24 cellular contexts compared by ENCODE assay signal in genomic region chr2:3638456-3638810, GRCh38. TPM values are rescaled to one million over a fixed set of nuclear protein-coding genes. Genes with fewer than 3 reads are reported as not detected.
DNase-seq lines count a peak whose midpoint lies in the region; ATAC-seq, FAIRE-seq and TF ChIP-seq lines count a peak whose summit lies in the region.
"Had no signal": no experiment of that assay in that cellular context is flagged by ENCODE, and none has a peak within 500 bp of the region (broad histone marks: within the 10 kb centered on the region; RNA-seq: fewer than 3 reads in every experiment).

No MANE protein-coding gene starts in this region.

- no peak overlapping the region for H3K9ac ChIP-seq in H1 (replicated peaks in 1 of 4; ENCODE audit: extremely low read depth in 1 of 4, low read depth in 3 of 4, low read length in 3 of 4)
- H3K9ac ChIP-seq: BLaER1 had no signal

- H3K4me3 Mint-ChIP-seq in mesothelial cell of epicardium: no peak overlapping the region
- H3K4me3 Mint-ChIP-seq: CD4-positive, alpha-beta memory T cell had no signal

- TF ChIP-seq CTCF in H1 (IDR thresholded peaks at IDR 0.05; ENCODE audit: control extremely low read depth in 1 of 3, insufficient read depth in 1 of 3, low read depth in 1 of 3, low read length in 3 of 3) (no peak), sigmoid colon (IDR thresholded peaks at IDR 0.05) (no peak), upper lobe of right lung (IDR thresholded peaks at IDR 0.05) (no peak), mesothelial cell of epicardium (IDR thresholded peaks at IDR 0.05; ENCODE audit: unreplicated experiment) (no peak)

- no peak overlapping the region for H2BK15ac ChIP-seq in H1 (ENCODE audit: low read length)

- peaks cover 37% of the 10 kb centered on the region for H3K27me3 Mint-ChIP-seq in mesothelial cell of epicardium (ENCODE audit: low read depth)
- H3K27me3 Mint-ChIP-seq: CD4-positive, alpha-beta memory T cell had no signal

- no peaks in the 10 kb centered on the region; a peak in 1 of 7 replicates for H3K4me1 ChIP-seq in H1 (replicated peaks in 1 of 4; ENCODE audit: control insufficient read depth in 3 of 4, insufficient read depth in 4 of 4, low read length in 3 of 4)
- peaks cover 0 to 12% (median 0%) of the 10 kb centered on the region in 4 donors for H3K4me1 ChIP-seq in sigmoid colon
- H3K4me1 ChIP-seq in upper lobe of right lung: no peaks in the 10 kb centered on the region
- H3K4me1 ChIP-seq: BLaER1 had no signal

- H3K79me2 ChIP-seq in H1 (ENCODE audit: control insufficient read depth in 1 of 2, insufficient read depth in 2 of 2, low read length in 2 of 2): no peaks in the 10 kb centered on the region

- no peaks in the 10 kb centered on the region for H3K36me3 Mint-ChIP-seq in mesothelial cell of epicardium
- H3K36me3 Mint-ChIP-seq: CD4-positive, alpha-beta memory T cell had no signal

- TF ChIP-seq POLR2A in H1 (IDR thresholded peaks at IDR 0.05; ENCODE audit: control extremely low read depth in 1 of 2, low read depth in 2 of 2, low read length in 2 of 2) (no peak), sigmoid colon (IDR thresholded peaks at IDR 0.05) (no peak)

- no peak overlapping the region for H4K5ac ChIP-seq in H1 (ENCODE audit: insufficient read length, low read depth, low read length)

- no peaks in the 10 kb centered on the region for H3K23me2 ChIP-seq in H1 (ENCODE audit: low read depth, low read length)

- no peak overlapping the region for H3K18ac ChIP-seq in H1 (ENCODE audit: extremely low read depth, low read length)

- H3K27ac ChIP-seq in H1 (ENCODE audit: low read depth, low read length): no peak overlapping the region
- no peak overlapping the region for H3K27ac ChIP-seq in sigmoid colon
- no peak overlapping the region for H3K27ac ChIP-seq in upper lobe of right lung
- H3K27ac ChIP-seq: BLaER1 had no signal

- H3K36me3 ChIP-seq in H1 (ENCODE audit: control insufficient read depth in 2 of 4, insufficient read depth in 4 of 4, low read length in 3 of 4) (no peaks in the 10 kb centered on the region), sigmoid colon (no peaks in the 10 kb centered on the region), upper lobe of right lung (no peaks in the 10 kb centered on the region)
- H3K36me3 ChIP-seq: BLaER1 had no signal

- WGBS in H1 (ENCODE audit: extremely low coverage in 1 of 2, insufficient coverage in 1 of 2, insufficient read length in 1 of 2, insufficient replicate concordance in 2 of 2, low coverage in 1 of 2, low lambda C conversion rate in 2 of 2, missing lambda C conversion rate in 1 of 2), 2 experiments: 95% methylated on average over 8 of the region's 8 CpGs; no CpG with 5 or more reads in 1 of the 2 experiments
- 84% methylated on average over 8 of the region's 8 CpGs for WGBS in sigmoid colon, 2 donors

- CTCF ChIA-PET in H1 (lab: Charles Lee; ENCODE audit: partially characterized antibody): interaction anchor here (1.8 to 2.4 kb wide), 2 partner anchors 9 to 12 kb away, joined by 10 to 13 read pairs; no protein-coding TSS in a partner anchor

- no peak overlapping the region for H3K14ac ChIP-seq in H1 (ENCODE audit: insufficient read length)

- peak; percentile 0 for DNase-seq in activated naive CD4-positive, alpha-beta T cell treated with Interleukin-2 at 50 U/mL for 16 hours
- no peak for DNase-seq in activated naive CD4-positive, alpha-beta T cell (lab: John Stamatoyannopoulos, UW)
- no peak for DNase-seq in H1 (ENCODE audit: low read depth in 1 of 2, low spot score in 2 of 2)
- peak; percentile 53 for DNase-seq in sigmoid colon
- peak; percentile 35 for DNase-seq in upper lobe of right lung
- DNase-seq in mesothelial cell of epicardium (ENCODE audit: low spot score in 2 of 2, unreplicated experiment in 2 of 2): no peak
- DNase-seq: CD4-positive, alpha-beta memory T cell; EL; KBM-7; NCI-H1105; NCI-H2081; NCI-H510A; NCI-H748 treated with DMSO at 0.1 percent for 48 hours; NK-92 treated with Interleukin-12 subunit alpha and Interleukin-12 subunit beta, amount 100 ng/mL, for 24 hours; Right ventricle myocardium superior had no signal

- no peaks in the 10 kb centered on the region for H3K79me1 ChIP-seq in H1 (ENCODE audit: low read depth, low read length)

- H2AFZ ChIP-seq in H1 (ENCODE audit: low read length): no peak overlapping the region

- no peak for TF ChIP-seq EP300 in H1 (IDR thresholded peaks at IDR 0.05; ENCODE audit: borderline replicate concordance in 1 of 2, low read depth in 2 of 2, low read length in 2 of 2)
- TF ChIP-seq EP300 in sigmoid colon (IDR thresholded peaks at IDR 0.05): no peak

- H2BK120ac ChIP-seq in H1 (replicated peaks; ENCODE audit: low read depth, low read length): no peak overlapping the region

- no peak overlapping the region for H3K56ac ChIP-seq in H1 (replicated peaks; ENCODE audit: insufficient read length, low read depth, low read length)

- no peak overlapping the region for H3K4me2 ChIP-seq in H1 (ENCODE audit: insufficient read depth in 1 of 2, low read depth in 2 of 2, low read length in 2 of 2)
- H3K4me2 ChIP-seq: BLaER1 had no signal

- H3K23ac ChIP-seq in H1 (ENCODE audit: insufficient read length): no peak overlapping the region

- intact Hi-C loops in sigmoid colon (cut with DNase I): no loop called here
- intact Hi-C loops in upper lobe of right lung (cut with DNase I): no loop called here

- no peak overlapping the region for H2BK20ac ChIP-seq in H1 (ENCODE audit: low read length)

- H2BK12ac ChIP-seq in H1 (ENCODE audit: low read depth, low read length): no peak overlapping the region

- no peaks in the 10 kb centered on the region; a peak in 1 of 7 replicates for H3K27me3 ChIP-seq in H1 (replicated peaks in 1 of 4; ENCODE audit: control insufficient read depth in 3 of 4, extremely low read depth in 1 of 4, insufficient read depth in 3 of 4, low read length in 3 of 4)
- H3K27me3 ChIP-seq in sigmoid colon: no peaks in the 10 kb centered on the region
- H3K27me3 ChIP-seq in upper lobe of right lung: no peaks in the 10 kb centered on the region
- H3K27me3 ChIP-seq: BLaER1 had no signal

- 0 out of 2 replicates have a peak overlapping the region, but pooled peaks have one; percentile 14 for H4K8ac ChIP-seq in H1 (ENCODE audit: extremely low read depth, insufficient read depth, low read length)

- TF ChIP-seq RAD21 in H1 (IDR thresholded peaks at IDR 0.05 in 1 of 2, conservative IDR thresholded peaks at IDR 0.05 in 1 of 2; ENCODE audit: low read depth in 2 of 2, low read length in 2 of 2): no peak

- POLR2A ChIA-PET in H1 (lab: Charles Lee; ENCODE audit: partially characterized antibody): interaction anchor here (2.2 kb wide), 1 partner anchor 13 kb away, joined by 9 read pairs; no protein-coding TSS in a partner anchor

- H3K9me3 ChIP-seq in H1 (ENCODE audit: insufficient read depth in 2 of 2, low read depth in 1 of 2, low read length in 1 of 2): no peaks in the 10 kb centered on the region
- H3K9me3 ChIP-seq in sigmoid colon: no peaks in the 10 kb centered on the region
- H3K9me3 ChIP-seq in upper lobe of right lung: no peaks in the 10 kb centered on the region
- H3K9me3 ChIP-seq: BLaER1 had no signal

- no peak for FAIRE-seq in H1 (lab: Jason Lieb, UNC)
- FAIRE-seq: A204.1, GM12892, GM18507, H54, HepG2, RCC 7860 had no signal

- H4K91ac ChIP-seq in H1 (replicated peaks; ENCODE audit: insufficient read length, low read length): no peak overlapping the region

- no peak overlapping the region for H3K4me3 ChIP-seq in H1 (ENCODE audit: extremely low read depth in 1 of 4, insufficient read depth in 2 of 4, low read depth in 3 of 4, low read length in 4 of 4)
- no peak overlapping the region for H3K4me3 ChIP-seq in sigmoid colon
- H3K4me3 ChIP-seq in upper lobe of right lung: no peak overlapping the region
- H3K4me3 ChIP-seq: BLaER1 had no signal

- H2AK5ac ChIP-seq in H1 (ENCODE audit: low read depth, low read length): no peak overlapping the region

- peaks cover 2% of the 10 kb centered on the region for H3K4me1 Mint-ChIP-seq in mesothelial cell of epicardium
- H3K4me1 Mint-ChIP-seq: CD4-positive, alpha-beta memory T cell had no signal

- no peak overlapping the region for H2BK5ac ChIP-seq in H1 (ENCODE audit: low read depth, low read length)

- no peak overlapping the region for H3K27ac Mint-ChIP-seq in mesothelial cell of epicardium
- H3K27ac Mint-ChIP-seq: CD4-positive, alpha-beta memory T cell had no signal

- ATAC-seq in upper lobe of right lung (no peak), HG03196 (IDR thresholded peaks at IDR 0.05; ENCODE audit: unreplicated experiment) (no peak), GM21381 (IDR thresholded peaks at IDR 0.05; ENCODE audit: unreplicated experiment) (no peak)
- ATAC-seq: HepG2 had no signal

- H3K9me3 Mint-ChIP-seq in mesothelial cell of epicardium: no peaks in the 10 kb centered on the region
- H3K9me3 Mint-ChIP-seq: CD4-positive, alpha-beta memory T cell had no signal

- no peak overlapping the region for H3K4ac ChIP-seq in H1 (replicated peaks; ENCODE audit: insufficient read length, low read depth, low read length)

- no peaks in the 10 kb centered on the region for H4K20me1 ChIP-seq in H1 (replicated peaks in 1 of 2; ENCODE audit: control insufficient read depth in 1 of 2, insufficient read depth in 2 of 2, low read length in 2 of 2)
- H4K20me1 ChIP-seq: BLaER1 had no signal

RNA-seq across cellular contexts. Expression of gene ALLC, which starts 19.6 kb away (rescaled TPM):
- not detected in 2 replicates for total RNA-seq in H1 (2021; fragmentation: NEBNext Ultra II Directional; extraction: Animal tissue kit (Norgen Biotek cat#: 25700))
- polyA plus RNA-seq in H1 (2011; rRNA removed): not detected in 2 replicates
- not detected for polyA plus RNA-seq in H1 (2011; cell fraction: cytosol; rRNA removed)
- polyA plus RNA-seq in H1 (2011; cell fraction: nucleus; rRNA removed): not detected
- polyA plus RNA-seq in H1 (2012, experiment 1 of 2): not detected in 4 replicates
- polyA plus RNA-seq in H1 (2012, experiment 2 of 2): not detected
- not detected for polyA plus RNA-seq in H1 (2013, experiment 1 of 2)
- polyA plus RNA-seq in H1 (2013, experiment 2 of 2): not detected
- not detected in 2 replicates for polyA minus RNA-seq in H1 (2011; rRNA and poly(A)+ RNA removed)
- not detected for polyA minus RNA-seq in H1 (2011; cell fraction: cytosol; rRNA and poly(A)+ RNA removed)
- polyA minus RNA-seq in H1 (2011; cell fraction: nucleus; rRNA and poly(A)+ RNA removed): not detected
- not detected for total RNA-seq in sigmoid colon
- polyA plus RNA-seq in sigmoid colon: not detected
- total RNA-seq in upper lobe of right lung: not detected
- not detected in 3 replicates for total RNA-seq in mesothelial cell of epicardium
- total RNA-seq: CD4-positive, alpha-beta memory T cell; Right ventricle myocardium superior had no signal
- polyA plus RNA-seq: CD4-positive, alpha-beta memory T cell had no signal

RNA-seq across cellular contexts. Expression of gene COLEC11, which starts 43.5 kb away (rescaled TPM):
- 0.25 and 0.47 TPM in 2 replicates for total RNA-seq in H1 (2021; fragmentation: NEBNext Ultra II Directional; extraction: Animal tissue kit (Norgen Biotek cat#: 25700))
- polyA plus RNA-seq in H1 (2011; rRNA removed) (0.58 and 0.80 TPM in 2 replicates), sigmoid colon (1 to 10 TPM in 2 of 3 donors, under 1 TPM in 1; 0.92 to 3.0 (median 1.3) TPM)
- polyA plus RNA-seq in H1 (2011; cell fraction: cytosol; rRNA removed): 1.1 TPM
- 1.6 TPM for polyA plus RNA-seq in H1 (2011; cell fraction: nucleus; rRNA removed)
- 0.70 to 0.87 TPM (median 0.72 TPM) in 4 replicates for polyA plus RNA-seq in H1 (2012, experiment 1 of 2)
- polyA plus RNA-seq in H1 (2012, experiment 2 of 2): 0.30 TPM
- 0.32 TPM for polyA plus RNA-seq in H1 (2013, experiment 1 of 2)
- polyA plus RNA-seq in H1 (2013, experiment 2 of 2): 0.15 TPM
- 0.19 and 0.41 TPM in 2 replicates for polyA minus RNA-seq in H1 (2011; rRNA and poly(A)+ RNA removed)
- not detected for polyA minus RNA-seq in H1 (2011; cell fraction: cytosol; rRNA and poly(A)+ RNA removed)
- polyA minus RNA-seq in H1 (2011; cell fraction: nucleus; rRNA and poly(A)+ RNA removed): 1.4 TPM
- total RNA-seq in sigmoid colon (1 to 10 TPM; 2.3 to 8.2 (median 3.1) TPM), upper lobe of right lung (1.5 TPM), mesothelial cell of epicardium (9.8 to 10.8 TPM (median 10.1 TPM) in 3 replicates)
- total RNA-seq: CD4-positive, alpha-beta memory T cell had no signal

Comparison
In these comparisons a context has a peak if more than half of its experiments do, and no peak if none do; other contexts are left out.
1. DNase-seq: peak in activated naive CD4-positive, alpha-beta T cell treated with Interleukin-2 at 50 U/mL for 16 hours (single experiment), sigmoid colon (single experiment) and upper lobe of right lung (single experiment); none in activated naive CD4-positive, alpha-beta T cell (0 of 4), H1 (0 of 2) and mesothelial cell of epicardium (0 of 2).